In genomic region chr3:64741344-64741743, GRCh38 we compare ENCODE assay signal across 25 cellular contexts. TPM values are rescaled to one million over a fixed set of nuclear protein-coding genes. Genes with fewer than 3 reads are reported as not detected.
DNase-seq lines count a peak whose midpoint lies in the region; ATAC-seq and TF ChIP-seq lines count a peak whose summit lies in the region.
"Had no signal": no experiment of that assay in that cellular context is flagged by ENCODE, and none has a peak within 500 bp of the region (broad histone marks: within the 10 kb centered on the region; RNA-seq: fewer than 3 reads in every experiment).

No MANE protein-coding gene starts in this region.

- no peaks in the 10 kb centered on the region for H3K27me3 ChIP-seq in left ventricle myocardium inferior (ENCODE audit: low read depth)
- H3K27me3 ChIP-seq: SJCRH30 had no signal

- no peak overlapping the region for H3K4me3 ChIP-seq in left ventricle myocardium inferior
- H3K4me3 ChIP-seq: SJCRH30 had no signal

- DNase-seq in left cardiac atrium: peak; percentile 49
- no peak for DNase-seq in left ventricle myocardium inferior
- DNase-seq in fibroblast of the conjunctiva (ENCODE audit: low read depth): peak; percentile 4
- peak; percentile 65 for DNase-seq in sciatic nerve (ENCODE audit: low spot score)
- DNase-seq in NCI-H146 treated with DMSO at 0.1 percent for 48 hours (lab: John Stamatoyannopoulos, UW; ENCODE audit: unreplicated experiment): no peak
- no peak for DNase-seq in T-helper 17 cell
- DNase-seq in globus pallidus (ENCODE audit: low spot score): no peak
- DNase-seq: activated B cell treated with CpG ODN at 0.5 μM for 24 hours; activated naive CD8-positive, alpha-beta T cell treated with anti-CD3 and anti-CD28 coated beads, Interleukin-2, amount 10 ng/mL, durations not matched to agents 7 days and 5 days; CD4-positive, alpha-beta T cell; DND-41; effector CD8-positive, alpha-beta T cell; foreskin melanocyte; GOT3; left colon; NCI-H1105 treated with DMSO at 0.1 percent for 48 hours; NCI-H748 treated with DMSO at 0.1 percent for 48 hours; nucleus accumbens; PC-3; SJCRH30; stimulated activated CD4-positive, alpha-beta T cell treated with anti-CD3 and anti-CD28 coated beads, Interleukin-4, amount 100 ng/mL, for 1 hour; substantia nigra; T-helper 2 cell had no signal

- H3K4me1 Mint-ChIP-seq in T-helper 17 cell: no peaks in the 10 kb centered on the region
- H3K4me1 Mint-ChIP-seq: activated B cell treated with CpG ODN at 0.5 μM for 24 hours; activated naive CD8-positive, alpha-beta T cell treated with anti-CD3 and anti-CD28 coated beads, Interleukin-2, amount 10 ng/mL, durations not matched to agents 7 days and 5 days; central memory CD8-positive, alpha-beta T cell had no signal

- no peak overlapping the region for H3K27ac ChIP-seq in left ventricle myocardium inferior (replicated peaks)
- H3K27ac ChIP-seq: SJCRH30 had no signal

- intact Hi-C loops in left cardiac atrium (cut with DNase I) (no loop called here), left ventricle myocardium inferior (cut with micrococcal nuclease) (no loop called here), sciatic nerve (cut with DNase I) (no loop called here)

- no peak overlapping the region for H3K4me3 Mint-ChIP-seq in T-helper 17 cell
- H3K4me3 Mint-ChIP-seq: activated B cell treated with CpG ODN at 0.5 μM for 24 hours; activated naive CD8-positive, alpha-beta T cell treated with anti-CD3 and anti-CD28 coated beads, Interleukin-2, amount 10 ng/mL, durations not matched to agents 7 days and 5 days; CD4-positive, alpha-beta T cell; central memory CD8-positive, alpha-beta T cell had no signal

- H3K4me1 ChIP-seq in left ventricle myocardium inferior: peaks cover 4% of the 10 kb centered on the region
- H3K4me1 ChIP-seq: SJCRH30 had no signal

- ATAC-seq in left cardiac atrium: peak; percentile 60 to 65
- ATAC-seq in sciatic nerve: peak; percentile 88
- ATAC-seq in T-helper 17 cell: no peak
- no peak for ATAC-seq in GM21717 (IDR thresholded peaks at IDR 0.05; ENCODE audit: unreplicated experiment)
- ATAC-seq: left colon, PC-3 had no signal

- no peaks in the 10 kb centered on the region for H3K36me3 Mint-ChIP-seq in T-helper 17 cell (ENCODE audit: low read depth)
- H3K36me3 Mint-ChIP-seq: activated naive CD8-positive, alpha-beta T cell treated with anti-CD3 and anti-CD28 coated beads, Interleukin-2, amount 10 ng/mL, durations not matched to agents 7 days and 5 days had no signal

- H3K27me3 Mint-ChIP-seq in T-helper 17 cell: no peaks in the 10 kb centered on the region
- H3K27me3 Mint-ChIP-seq: activated B cell treated with CpG ODN at 0.5 μM for 24 hours; activated naive CD8-positive, alpha-beta T cell treated with anti-CD3 and anti-CD28 coated beads, Interleukin-2, amount 10 ng/mL, durations not matched to agents 7 days and 5 days; CD4-positive, alpha-beta T cell; central memory CD8-positive, alpha-beta T cell had no signal

- no peak overlapping the region for H3K27ac Mint-ChIP-seq in T-helper 17 cell
- H3K27ac Mint-ChIP-seq: activated B cell treated with CpG ODN at 0.5 μM for 24 hours; activated naive CD8-positive, alpha-beta T cell treated with anti-CD3 and anti-CD28 coated beads, Interleukin-2, amount 10 ng/mL, durations not matched to agents 7 days and 5 days; CD4-positive, alpha-beta T cell had no signal

- H3K9me3 ChIP-seq in left ventricle myocardium inferior (replicated peaks): no peaks in the 10 kb centered on the region
- H3K9me3 ChIP-seq in T-helper 17 cell (ENCODE audit: control insufficient read depth, low read length, poor library complexity, severe bottlenecking): no peaks in the 10 kb centered on the region
- H3K9me3 ChIP-seq: SJCRH30 had no signal

- TF ChIP-seq CTCF in left ventricle myocardium inferior (IDR thresholded peaks at IDR 0.05; ENCODE audit: borderline replicate concordance): no peak

- H3K36me3 ChIP-seq in left ventricle myocardium inferior: no peaks in the 10 kb centered on the region
- H3K36me3 ChIP-seq: SJCRH30 had no signal

RNA-seq across cellular contexts. Expression of gene ADAMTS9, which starts 53.5 kb away (rescaled TPM):
- total RNA-seq in left cardiac atrium (100 to 1,000 TPM in 1 of 2 donors, 10 to 100 TPM in 1; 28.0 to 100 TPM), left ventricle myocardium inferior (14.7 TPM), sciatic nerve (185 TPM), T-helper 17 cell (not detected)
- total RNA-seq: activated B cell treated with CpG ODN at 0.5 μM for 24 hours; activated naive CD8-positive, alpha-beta T cell treated with anti-CD3 and anti-CD28 coated beads, Interleukin-2, amount 10 ng/mL, durations not matched to agents 7 days and 5 days; CD4-positive, alpha-beta T cell had no signal

Comparison
In these comparisons a context has a peak if more than half of its experiments do, and no peak if none do; other contexts are left out.
1. DNase-seq: peak in left cardiac atrium (single experiment), fibroblast of the conjunctiva (single experiment) and sciatic nerve (single experiment); none in left ventricle myocardium inferior (single experiment), NCI-H146 treated with DMSO at 0.1 percent for 48 hours (single experiment), T-helper 17 cell (0 of 3) and globus pallidus (single experiment).
2. ATAC-seq: peak in left cardiac atrium (2 of 2) and sciatic nerve (single experiment); none in T-helper 17 cell (single experiment) and GM21717 (single experiment).
3. RNA of gene ADAMTS9, which starts 53.5 kb away (total RNA-seq): 185 TPM in sciatic nerve (single experiment), 28.0 to 100 TPM in left cardiac atrium and 14.7 TPM in left ventricle myocardium inferior (single experiment); not detected in T-helper 17 cell; every median in the first group is over 10 times any median in the second.